In genomic region chr7:95687759-95688343, GRCh38 we compare ENCODE assay signal across 8 cellular contexts.
A peak's percentile ranks its signal among the peaks of the same experiment; 100 is the strongest.
DNase-seq lines count a peak whose midpoint lies in the region; ATAC-seq and TF ChIP-seq lines count a peak whose summit lies in the region.

No MANE protein-coding gene starts in this region.

- H3K4me1 Mint-ChIP-seq in stimulated activated memory B cell treated with anti-CD40 and anti-IgM and Interleukin-4, amounts not matched to agents 10 μg/mL and 1 μg/mL and 100 μg/mL, for 72 hours: peaks cover 8% of the 10 kb centered on the region

- no peak overlapping the region for H3K4me3 Mint-ChIP-seq in stimulated activated memory B cell treated with anti-CD40 and anti-IgM and Interleukin-4, amounts not matched to agents 10 μg/mL and 1 μg/mL and 100 μg/mL, for 72 hours

- H3K9me3 ChIP-seq in heart right ventricle: no peaks in the 10 kb centered on the region

- DNase-seq in SKM-1 (lab: John Stamatoyannopoulos, UW; ENCODE audit: unreplicated experiment): peak; percentile 14
- DNase-seq in heart right ventricle: peak in 1 of 2 donors; percentile 17
- DNase-seq in substantia nigra (lab: John Stamatoyannopoulos, UW): peak in 18 of 49 donors; percentile 1 to 47 (median 19)
- DNase-seq in GM19238 (ENCODE audit: insufficient read length, low spot score): no peak

- H3K27me3 ChIP-seq in heart right ventricle: no peaks in the 10 kb centered on the region

- TF ChIP-seq CTCF in GM12872 (IDR thresholded peaks at IDR 0.05; ENCODE audit: insufficient read depth, low read depth, low read length) (peak; percentile 23; the same call in 1 of the 3 replicates), LNCAP (IDR thresholded peaks at IDR 0.05) (peak; percentile 56), heart right ventricle (IDR thresholded peaks at IDR 0.05) (peak; percentile 5 to 61 (median 48))

- H3K36me3 ChIP-seq in heart right ventricle: no peaks in the 10 kb centered on the region

- H3K4me3 ChIP-seq in heart right ventricle: no peak overlapping the region

- H3K27ac ChIP-seq in heart right ventricle (no peak overlapping the region), substantia nigra (ENCODE audit: low read depth, low read length, poor library complexity, severe bottlenecking) (peak overlapping the region; percentile 80)

- H3K27ac Mint-ChIP-seq in stimulated activated memory B cell treated with anti-CD40 and anti-IgM and Interleukin-4, amounts not matched to agents 10 μg/mL and 1 μg/mL and 100 μg/mL, for 72 hours: no peak overlapping the region

- peaks cover 0 to 23% (median 4%) of the 10 kb centered on the region in 9 donors for H3K4me1 ChIP-seq in heart right ventricle

- no peaks in the 10 kb centered on the region for H3K27me3 Mint-ChIP-seq in stimulated activated memory B cell treated with anti-CD40 and anti-IgM and Interleukin-4, amounts not matched to agents 10 μg/mL and 1 μg/mL and 100 μg/mL, for 72 hours

- intact Hi-C loops in heart right ventricle (cut with DNase I): loop anchor here (1.0 to 10.0 kb wide), 7 partner anchors 93 to 176 kb away; partner anchors contain the start of gene PDK4 (in 2 of the 10)

- H3K36me3 Mint-ChIP-seq in stimulated activated memory B cell treated with anti-CD40 and anti-IgM and Interleukin-4, amounts not matched to agents 10 μg/mL and 1 μg/mL and 100 μg/mL, for 72 hours: no peaks in the 10 kb centered on the region

- peak in 6 of 8 donors; percentile 16 to 52 (median 44) for ATAC-seq in heart right ventricle
- ATAC-seq in HG02973 (IDR thresholded peaks at IDR 0.05; ENCODE audit: unreplicated experiment): no peak
- ATAC-seq in stimulated activated memory B cell treated with anti-CD40 and anti-IgM and Interleukin-4, amounts not matched to agents 10 μg/mL and 1 μg/mL and 100 μg/mL, for 72 hours: no peak

- WGBS in heart right ventricle, 2 donors: 14 to 19% methylated on average over 4 of the region's 4 CpGs

- no peaks in the 10 kb centered on the region for H3K9me3 Mint-ChIP-seq in stimulated activated memory B cell treated with anti-CD40 and anti-IgM and Interleukin-4, amounts not matched to agents 10 μg/mL and 1 μg/mL and 100 μg/mL, for 72 hours

Comparison
In these comparisons a context has a peak if more than half of its experiments do, and no peak if none do; other contexts are left out.
1. ATAC-seq: peak in heart right ventricle (6 of 8); none in HG02973 (single experiment) and stimulated activated memory B cell treated with anti-CD40 and anti-IgM and Interleukin-4, amounts not matched to agents 10 μg/mL and 1 μg/mL and 100 μg/mL, for 72 hours (single experiment).
2. Peak in every context shown above with its lines, with median percentiles within 50 percentile points of each other: CTCF ChIP-seq.